In genomic region chr17:35915153-35915969, GRCh38 we compare ENCODE assay signal across 1 cellular context.
TF ChIP-seq lines count a peak whose summit lies in the region.

No MANE protein-coding gene starts in this region.

TF ChIP-seq in HepG2, 621 proteins besides CTCF, POLR2A, EP300 and RAD21 (continued from another document):
- TF ChIP-seq MXD1 (CRISPR knock-in tag; IDR thresholded peaks at IDR 0.05) (no peak), ARNT2 (CRISPR knock-in tag; IDR thresholded peaks at IDR 0.05; ENCODE audit: low read depth) (no peak), CSRNP1 (CRISPR knock-in tag; IDR thresholded peaks at IDR 0.05) (no peak), RARA (CRISPR knock-in tag; IDR thresholded peaks at IDR 0.05) (peak; percentile 90), ZNF687 (CRISPR knock-in tag; IDR thresholded peaks at IDR 0.05) (no peak), ZNF589 (CRISPR knock-in tag; conservative IDR thresholded peaks at IDR 0.05) (no peak), ZNF414 (CRISPR knock-in tag; IDR thresholded peaks at IDR 0.05) (no peak), ZNF446 (CRISPR knock-in tag; IDR thresholded peaks at IDR 0.05) (no peak), ZNF878 (CRISPR knock-in tag; IDR thresholded peaks at IDR 0.05) (no peak), ZNF296 (CRISPR knock-in tag; conservative IDR thresholded peaks at IDR 0.05) (no peak), ZNF574 (CRISPR knock-in tag; IDR thresholded peaks at IDR 0.05) (no peak), ZNF615 (CRISPR knock-in tag; IDR thresholded peaks at IDR 0.05; ENCODE audit: borderline replicate concordance) (no peak), CEBPB (IDR thresholded peaks at IDR 0.05; ENCODE audit: borderline replicate concordance, low read depth, low read length) (peak; percentile 90)
